In the genomic region with DNA sequence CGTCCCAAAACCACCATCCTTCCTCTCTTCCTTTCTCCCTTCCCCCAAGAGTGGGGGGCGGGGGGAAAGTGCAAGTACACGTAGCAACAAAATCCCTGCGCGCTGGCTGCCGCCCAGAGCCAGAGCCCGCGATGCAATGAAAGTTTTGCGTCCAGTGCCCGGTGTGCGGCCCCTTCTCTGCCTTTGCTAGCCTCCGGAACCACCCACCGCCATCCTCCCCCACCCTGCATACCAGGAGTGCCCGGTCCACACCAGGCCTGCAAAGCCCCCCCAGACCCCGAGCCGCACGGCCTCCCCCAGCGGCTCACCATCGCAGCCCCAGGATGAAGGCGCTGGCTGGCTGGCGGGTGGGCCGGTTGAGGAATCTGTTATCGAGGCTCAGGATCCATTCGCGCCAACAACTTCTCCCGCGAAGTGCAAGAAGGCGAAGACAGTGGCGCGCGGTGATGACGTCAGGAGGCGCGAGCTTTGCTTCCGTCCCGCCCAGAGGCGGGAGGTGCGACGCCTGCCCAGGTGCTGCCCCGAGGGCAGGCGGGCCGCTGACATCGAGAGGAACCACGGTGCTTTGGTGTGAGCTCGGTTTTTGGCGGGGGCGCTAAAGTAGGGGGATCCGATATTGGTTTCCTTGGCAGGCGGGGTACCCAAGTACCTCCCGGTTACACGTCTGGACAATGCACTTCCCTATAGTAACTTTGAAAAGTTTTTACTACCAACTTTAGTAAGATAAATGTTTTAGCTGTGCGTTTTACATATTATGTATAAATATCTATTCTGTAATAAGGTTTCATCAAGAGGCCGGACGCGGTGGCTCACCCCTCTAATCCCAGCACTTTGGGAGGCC, we compare ENCODE assay signal across 8 cellular contexts. TPM values are rescaled to one million over a fixed set of nuclear protein-coding genes. Genes with fewer than 3 reads are reported as not detected.
DNase-seq lines count a peak whose midpoint lies in the region; ATAC-seq and TF ChIP-seq lines count a peak whose summit lies in the region.

A gene with protein sequence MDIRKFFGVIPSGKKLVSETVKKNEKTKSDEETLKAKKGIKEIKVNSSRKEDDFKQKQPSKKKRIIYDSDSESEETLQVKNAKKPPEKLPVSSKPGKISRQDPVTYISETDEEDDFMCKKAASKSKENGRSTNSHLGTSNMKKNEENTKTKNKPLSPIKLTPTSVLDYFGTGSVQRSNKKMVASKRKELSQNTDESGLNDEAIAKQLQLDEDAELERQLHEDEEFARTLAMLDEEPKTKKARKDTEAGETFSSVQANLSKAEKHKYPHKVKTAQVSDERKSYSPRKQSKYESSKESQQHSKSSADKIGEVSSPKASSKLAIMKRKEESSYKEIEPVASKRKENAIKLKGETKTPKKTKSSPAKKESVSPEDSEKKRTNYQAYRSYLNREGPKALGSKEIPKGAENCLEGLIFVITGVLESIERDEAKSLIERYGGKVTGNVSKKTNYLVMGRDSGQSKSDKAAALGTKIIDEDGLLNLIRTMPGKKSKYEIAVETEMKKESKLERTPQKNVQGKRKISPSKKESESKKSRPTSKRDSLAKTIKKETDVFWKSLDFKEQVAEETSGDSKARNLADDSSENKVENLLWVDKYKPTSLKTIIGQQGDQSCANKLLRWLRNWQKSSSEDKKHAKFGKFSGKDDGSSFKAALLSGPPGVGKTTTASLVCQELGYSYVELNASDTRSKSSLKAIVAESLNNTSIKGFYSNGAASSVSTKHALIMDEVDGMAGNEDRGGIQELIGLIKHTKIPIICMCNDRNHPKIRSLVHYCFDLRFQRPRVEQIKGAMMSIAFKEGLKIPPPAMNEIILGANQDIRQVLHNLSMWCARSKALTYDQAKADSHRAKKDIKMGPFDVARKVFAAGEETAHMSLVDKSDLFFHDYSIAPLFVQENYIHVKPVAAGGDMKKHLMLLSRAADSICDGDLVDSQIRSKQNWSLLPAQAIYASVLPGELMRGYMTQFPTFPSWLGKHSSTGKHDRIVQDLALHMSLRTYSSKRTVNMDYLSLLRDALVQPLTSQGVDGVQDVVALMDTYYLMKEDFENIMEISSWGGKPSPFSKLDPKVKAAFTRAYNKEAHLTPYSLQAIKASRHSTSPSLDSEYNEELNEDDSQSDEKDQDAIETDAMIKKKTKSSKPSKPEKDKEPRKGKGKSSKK (minus strand): TSS at position 432 of the 841 bp plus-strand sequence. CDS start 121 bp downstream, at position 311.

- peak within 1 kb of the TSS; percentile 69 for H3K4me3 ChIP-seq in NT2/D1 (ENCODE audit: insufficient read length, low read depth)
- H3K4me3 ChIP-seq in endodermal cell (ENCODE audit: low read length) = peak within 1 kb of the TSS; percentile 99

- peaks cover 3 to 9% of the 10 kb centered on the region in 2 donors for H3K36me3 Mint-ChIP-seq in CD14-positive monocyte
- H3K36me3 Mint-ChIP-seq in activated CD8-positive, alpha-beta memory T cell treated with anti-CD3 and anti-CD28 coated beads, Interleukin-2, amount 10 ng/mL, durations not matched to agents 7 days and 5 days = peaks cover 20% of the 10 kb centered on the region
- peaks cover 7% of the 10 kb centered on the region for H3K36me3 Mint-ChIP-seq in endodermal cell (ENCODE audit: low read depth)

- H3K4me1 ChIP-seq in NT2/D1 (ENCODE audit: insufficient read depth, insufficient read length) (no peaks in the 10 kb centered on the region), endodermal cell (ENCODE audit: control insufficient read depth, insufficient read depth, low read length) (no peaks in the 10 kb centered on the region)

- H3K36me3 ChIP-seq in NT2/D1 (ENCODE audit: insufficient read depth, insufficient read length, low read length) (no peaks in the 10 kb centered on the region), endodermal cell (ENCODE audit: control insufficient read depth, insufficient read depth, low read length) (peaks cover 2% of the 10 kb centered on the region)

- H3K9ac ChIP-seq in NT2/D1 (ENCODE audit: insufficient read length, low read depth) (peak within 1 kb of the TSS; percentile 87), endodermal cell (ENCODE audit: extremely low read depth, low read length, poor library complexity, severe bottlenecking) (peak within 1 kb of the TSS; percentile 85)

- H3K27me3 Mint-ChIP-seq in CD14-positive monocyte (ENCODE audit: low read depth in 3 of 3) = peaks cover 0 to 2% (median 0%) of the 10 kb centered on the region in 3 donors
- no peaks in the 10 kb centered on the region for H3K27me3 Mint-ChIP-seq in activated CD8-positive, alpha-beta memory T cell treated with anti-CD3 and anti-CD28 coated beads, Interleukin-2, amount 10 ng/mL, durations not matched to agents 7 days and 5 days
- H3K27me3 Mint-ChIP-seq in endodermal cell (ENCODE audit: insufficient read depth) = peaks cover 33% of the 10 kb centered on the region

- H3K4me1 Mint-ChIP-seq in CD14-positive monocyte = peaks cover 21% of the 10 kb centered on the region
- H3K4me1 Mint-ChIP-seq in activated CD8-positive, alpha-beta memory T cell treated with anti-CD3 and anti-CD28 coated beads, Interleukin-2, amount 10 ng/mL, durations not matched to agents 7 days and 5 days = peaks cover 25% of the 10 kb centered on the region
- peaks cover 12% of the 10 kb centered on the region for H3K4me1 Mint-ChIP-seq in endodermal cell

- DNase-seq in CD14-positive monocyte (ENCODE audit: low spot score) = peak; percentile 84
- DNase-seq in HT-29 (ENCODE audit: low spot score) = peak; percentile 96
- peak; percentile 84 for DNase-seq in NT2/D1 (ENCODE audit: low read depth, low spot score)
- DNase-seq in activated CD8-positive, alpha-beta memory T cell treated with anti-CD3 and anti-CD28 coated beads, Interleukin-2, amount 10 ng/mL, durations not matched to agents 7 days and 5 days = peak; percentile 96
- DNase-seq in endodermal cell = peak; percentile 97
- DNase-seq in mesenteric fat pad (ENCODE audit: low spot score) = peak; percentile 97
- peak; percentile 96 for DNase-seq in stimulated activated CD8-positive, alpha-beta memory T cell treated with anti-CD3 and anti-CD28 coated beads, Interleukin-15, amount 100 ng/mL, for 1 hour (ENCODE audit: low read depth)

- H3K9me3 Mint-ChIP-seq in CD14-positive monocyte = peaks cover 6 to 13% (median 10%) of the 10 kb centered on the region in 7 donors
- H3K9me3 Mint-ChIP-seq in activated CD8-positive, alpha-beta memory T cell treated with anti-CD3 and anti-CD28 coated beads, Interleukin-2, amount 10 ng/mL, durations not matched to agents 7 days and 5 days (ENCODE audit: low read depth) = peaks cover 8% of the 10 kb centered on the region
- H3K9me3 Mint-ChIP-seq in endodermal cell = peaks cover 16% of the 10 kb centered on the region

- intact Hi-C loops in CD14-positive monocyte (cut with micrococcal nuclease) = loop anchor here in 1 of 2 donors (2.0 kb wide), 1 partner anchor 93 kb away; a partner anchor contains a TSS

- CTCF ChIA-PET in activated CD8-positive, alpha-beta memory T cell treated with anti-CD3 and anti-CD28 coated beads, Interleukin-2, amount 10 ng/mL, durations not matched to agents 7 days and 5 days (lab: Charles Lee) = interaction anchor here (0.6 to 3.7 kb wide), 5 partner anchors 12 to 463 kb away, joined by 3 to 17 read pairs (median 3); no protein-coding TSS in a partner anchor

- H3K27ac Mint-ChIP-seq in CD14-positive monocyte (peak within 1 kb of the TSS; percentile 88 to 97 (median 93)), endodermal cell (peak within 1 kb of the TSS; percentile 92)
- peak within 1 kb of the TSS; percentile 97 for H3K27ac Mint-ChIP-seq in activated CD8-positive, alpha-beta memory T cell treated with anti-CD3 and anti-CD28 coated beads, Interleukin-2, amount 10 ng/mL, durations not matched to agents 7 days and 5 days

- peak within 1 kb of the TSS; percentile 79 for H3K27ac ChIP-seq in endodermal cell (ENCODE audit: low read depth, low read length)

- peak; percentile 78 for ATAC-seq in GM19438 (IDR thresholded peaks at IDR 0.05; ENCODE audit: low read depth, unreplicated experiment)
- peak; percentile 93 for ATAC-seq in activated CD8-positive, alpha-beta memory T cell treated with anti-CD3 and anti-CD28 coated beads, Interleukin-2, amount 10 ng/mL, durations not matched to agents 7 days and 5 days

- TF ChIP-seq CTCF in CD14-positive monocyte (IDR thresholded peaks at IDR 0.05) = no peak
- TF ChIP-seq CTCF in endodermal cell (conservative IDR thresholded peaks at IDR 0.05) = no peak

- H3K27me3 ChIP-seq in NT2/D1 (ENCODE audit: insufficient read depth, insufficient read length) (no peaks in the 10 kb centered on the region), endodermal cell (ENCODE audit: control insufficient read depth, insufficient read depth, low read length, poor library complexity, severe bottlenecking) (no peaks in the 10 kb centered on the region)

- H3K4me3 Mint-ChIP-seq in CD14-positive monocyte = peak within 1 kb of the TSS; percentile 90 to 95
- peak within 1 kb of the TSS; percentile 94 for H3K4me3 Mint-ChIP-seq in activated CD8-positive, alpha-beta memory T cell treated with anti-CD3 and anti-CD28 coated beads, Interleukin-2, amount 10 ng/mL, durations not matched to agents 7 days and 5 days
- H3K4me3 Mint-ChIP-seq in endodermal cell = peak within 1 kb of the TSS; percentile 83

- H3K9me3 ChIP-seq in NT2/D1 (ENCODE audit: insufficient read depth, low read length) (peaks cover 5% of the 10 kb centered on the region; the same call in 1 of the 2 replicates), endodermal cell (ENCODE audit: control insufficient read depth, low read length) (no peaks in the 10 kb centered on the region)

- 7 to 11% methylated on average over 29 to 54 of the region's 55 CpGs for WGBS in endodermal cell (ENCODE audit: insufficient coverage in 1 of 2, insufficient read length in 1 of 2), 2 experiments

RNA-seq across cellular contexts. Expression of the gene that starts here (rescaled TPM):
- 10 to 100 TPM in 1 of 2 donors, 1 to 10 TPM in 1; 8.7 to 15.0 TPM for polyA plus RNA-seq in CD14-positive monocyte
- total RNA-seq in HT-29 (2014; rRNA removed; shearing (Covaris generic)) = 25.2 and 26.6 TPM in 2 replicates
- total RNA-seq in activated CD8-positive, alpha-beta memory T cell treated with anti-CD3 and anti-CD28 coated beads, Interleukin-2, amount 10 ng/mL, durations not matched to agents 7 days and 5 days = 10 to 100 TPM; 72.1 to 94.7 TPM
- 10 to 100 TPM; 56.4 to 57.0 TPM for total RNA-seq in endodermal cell
- 48.7 TPM for polyA plus RNA-seq in endodermal cell (2013, experiment 1 of 2)
- 51.5 TPM for polyA plus RNA-seq in endodermal cell (2013, experiment 2 of 2)
- 31.4 TPM for total RNA-seq in mesenteric fat pad

Comparison
In these comparisons a context has a peak if more than half of its experiments do, and no peak if none do; other contexts are left out.
1. Peak in every context shown above with its lines: DNase-seq, ATAC-seq, H3K4me3 ChIP-seq and H3K27ac ChIP-seq.